19 cellular contexts compared by ENCODE assay signal in the genomic region with DNA sequence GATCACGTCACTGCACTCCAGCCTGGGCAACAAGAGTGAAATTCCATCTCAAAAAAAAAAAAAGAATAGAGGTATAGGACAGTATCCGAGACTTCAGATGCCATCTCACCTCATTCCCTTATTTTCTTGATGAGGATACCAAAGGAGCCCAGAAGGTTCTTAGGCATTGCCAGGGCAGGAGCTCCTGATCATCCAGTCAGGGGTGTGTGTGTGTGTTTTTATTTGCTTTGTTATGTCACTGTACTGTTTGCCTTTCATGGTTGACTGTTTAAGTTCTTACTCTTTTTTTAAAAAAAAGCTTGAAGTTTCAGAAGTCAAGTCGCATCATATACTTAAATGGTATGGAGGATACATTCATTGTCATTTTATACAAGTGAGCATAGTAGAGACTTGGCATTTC.
"Had no signal": no experiment of that assay in that cellular context is flagged by ENCODE, and none has a peak within 500 bp of the region (broad histone marks: within the 10 kb centered on the region; RNA-seq: fewer than 3 reads in every experiment).

No MANE protein-coding gene starts in this region.

- H3K9me3 Mint-ChIP-seq: endodermal cell, naive B cell had no signal

- ATAC-seq: foreskin keratinocyte; left cardiac atrium; stimulated activated naive CD8-positive, alpha-beta T cell treated with anti-CD3 and anti-CD28 coated beads, Interleukin-15, Interleukin-2, amounts not matched to agents 100 U/mL and 50 U/mL, for 24 hours; upper lobe of right lung had no signal

- H3K9me3 ChIP-seq: neutrophil, right atrium auricular region, suprapubic skin, tibial artery, upper lobe of right lung, vagina had no signal

- H3K27ac Mint-ChIP-seq: endodermal cell had no signal

- H3K27me3 Mint-ChIP-seq: naive B cell had no signal

- FAIRE-seq: endothelial cell of umbilical vein, kidney, small intestine had no signal

- H3K27me3 ChIP-seq: foreskin keratinocyte, neutrophil, right atrium auricular region, suprapubic skin, tibial artery, upper lobe of right lung, vagina had no signal

- DNase-seq: effector CD4-positive, alpha-beta T cell; endodermal cell; erythroblast; foreskin keratinocyte; kidney; left cardiac atrium; mesendoderm; naive B cell; small intestine; stimulated activated CD4-positive, alpha-beta T cell treated with anti-CD3 and anti-CD28 coated beads, Interleukin-12 subunit alpha, Interleukin-12 subunit beta, amount 100 ng/mL, for 4 hours; stimulated activated naive CD8-positive, alpha-beta T cell treated with anti-CD3 and anti-CD28 coated beads, Interleukin-15, Interleukin-2, amounts not matched to agents 100 U/mL and 50 U/mL, for 24 hours; tibial artery; upper lobe of right lung had no signal

- H3K27ac ChIP-seq: foreskin keratinocyte, neutrophil, right atrium auricular region, suprapubic skin, tibial artery, upper lobe of right lung, vagina had no signal

- H3K4me3 Mint-ChIP-seq: endodermal cell, naive B cell had no signal

- H3K36me3 ChIP-seq: neutrophil, suprapubic skin had no signal

- H3K4me1 ChIP-seq: foreskin keratinocyte, right atrium auricular region, tibial artery, vagina had no signal

- H3K4me3 ChIP-seq: coronary artery, right atrium auricular region, suprapubic skin, tibial artery, upper lobe of right lung, vagina had no signal
